In genomic region chr6:149046164-149046821, GRCh38 we compare ENCODE assay signal across 14 cellular contexts.
DNase-seq lines count a peak whose midpoint lies in the region; ATAC-seq, FAIRE-seq and TF ChIP-seq lines count a peak whose summit lies in the region.
"Had no signal": no experiment of that assay in that cellular context is flagged by ENCODE, and none has a peak within 500 bp of the region (broad histone marks: within the 10 kb centered on the region; RNA-seq: fewer than 3 reads in every experiment).

No MANE protein-coding gene starts in this region.

- H3K27me3 ChIP-seq in PC-9 (ENCODE audit: insufficient read depth, low read depth): no peaks in the 10 kb centered on the region
- H3K27me3 ChIP-seq: esophagus squamous epithelium, testis had no signal

- TF ChIP-seq POLR2A in GM12892 (IDR thresholded peaks at IDR 0.05; ENCODE audit: low read depth, low read length): no peak

- CTCF ChIA-PET in PC-9 (lab: Charles Lee): no interaction called here

- no peaks in the 10 kb centered on the region for H3K27me3 Mint-ChIP-seq in glutamatergic neuron (ENCODE audit: unreplicated experiment)

- no peaks in the 10 kb centered on the region for H4K20me1 ChIP-seq in PC-9 (ENCODE audit: insufficient read depth)

- DNase-seq in CD1c-positive myeloid dendritic cell (ENCODE audit: extremely low spot score): peak; percentile 23
- no peak for DNase-seq in GM12892 (ENCODE audit: insufficient read length)
- DNase-seq in PC-9: no peak
- DNase-seq in left lobe of liver (ENCODE audit: low spot score): no peak
- DNase-seq in NCI-H226: no peak
- no peak for DNase-seq in glutamatergic neuron
- DNase-seq: activated CD4-positive, alpha-beta T cell treated with anti-CD3 and anti-CD28 coated beads, Interleukin-2, amount 50 U/mL, for 1 hour; activated effector memory CD4-positive, alpha-beta T cell treated with anti-CD3 and anti-CD28 coated beads, Interleukin-2, amount 50 U/mL, for 16 hours; dermis blood vessel endothelial cell; esophagus squamous epithelium; testis had no signal

- H3K36me3 ChIP-seq in PC-9 (ENCODE audit: low read depth): no peaks in the 10 kb centered on the region
- H3K36me3 ChIP-seq: esophagus squamous epithelium, prostate gland had no signal

- H3K4me3 Mint-ChIP-seq in glutamatergic neuron (ENCODE audit: unreplicated experiment): no peak overlapping the region

- no peak for TF ChIP-seq CTCF in PC-9 (conservative IDR thresholded peaks at IDR 0.05)
- no peak for TF ChIP-seq CTCF in glutamatergic neuron (IDR thresholded peaks at IDR 0.05; ENCODE audit: partially characterized antibody, unreplicated experiment)

- H3K4me2 ChIP-seq in PC-9: no peak overlapping the region

- peak; percentile 18 for ATAC-seq in left lobe of liver
- no peak for ATAC-seq in esophagus mucosa

- 0 out of 2 replicates have a peak overlapping the region, but pooled peaks have one; percentile 40 for H2AFZ ChIP-seq in PC-9

- FAIRE-seq in GM12892 (lab: Jason Lieb, UNC): peak; percentile 82
- FAIRE-seq: K562 had no signal

- H3K9me2 ChIP-seq in PC-9 (ENCODE audit: insufficient read depth): no peaks in the 10 kb centered on the region

- H3K4me1 ChIP-seq in PC-9 (replicated peaks; ENCODE audit: insufficient read depth): peaks cover 38% of the 10 kb centered on the region
- H3K4me1 ChIP-seq: prostate gland, testis had no signal

- no peaks in the 10 kb centered on the region for H3K9me3 Mint-ChIP-seq in glutamatergic neuron (ENCODE audit: unreplicated experiment)

- BruUV-seq in PC-9 (replicated peaks; lab: Mats Ljungman, UMichigan): no TSS peak

- POLR2A ChIA-PET in PC-9 (lab: Charles Lee; ENCODE audit: unreplicated experiment): no interaction called here

- no peaks in the 10 kb centered on the region for H3F3A ChIP-seq in PC-9 (ENCODE audit: insufficient read depth, low read depth)

- H3K27ac ChIP-seq in PC-9: no peak overlapping the region
- H3K27ac ChIP-seq: esophagus squamous epithelium, prostate gland, testis had no signal

- no peak overlapping the region for H3K27ac Mint-ChIP-seq in glutamatergic neuron (ENCODE audit: unreplicated experiment)

- no peak overlapping the region for H3K4me3 ChIP-seq in PC-9
- H3K4me3 ChIP-seq: esophagus squamous epithelium, K562, prostate gland, testis had no signal

- no peaks in the 10 kb centered on the region for H3K9me3 ChIP-seq in PC-9 (ENCODE audit: insufficient read depth, low read depth)
- H3K9me3 ChIP-seq: esophagus squamous epithelium, prostate gland, testis had no signal

- H3K4me1 Mint-ChIP-seq in glutamatergic neuron (ENCODE audit: low read depth, unreplicated experiment): peaks cover 3% of the 10 kb centered on the region

- intact Hi-C loops in PC-9 (cut with micrococcal nuclease; ENCODE audit: unreplicated experiment): no loop called here

- no peaks in the 10 kb centered on the region for H3K79me2 ChIP-seq in PC-9 (ENCODE audit: low read depth)

- H3K36me3 Mint-ChIP-seq in glutamatergic neuron (ENCODE audit: unreplicated experiment): no peaks in the 10 kb centered on the region
